In the genomic region with DNA sequence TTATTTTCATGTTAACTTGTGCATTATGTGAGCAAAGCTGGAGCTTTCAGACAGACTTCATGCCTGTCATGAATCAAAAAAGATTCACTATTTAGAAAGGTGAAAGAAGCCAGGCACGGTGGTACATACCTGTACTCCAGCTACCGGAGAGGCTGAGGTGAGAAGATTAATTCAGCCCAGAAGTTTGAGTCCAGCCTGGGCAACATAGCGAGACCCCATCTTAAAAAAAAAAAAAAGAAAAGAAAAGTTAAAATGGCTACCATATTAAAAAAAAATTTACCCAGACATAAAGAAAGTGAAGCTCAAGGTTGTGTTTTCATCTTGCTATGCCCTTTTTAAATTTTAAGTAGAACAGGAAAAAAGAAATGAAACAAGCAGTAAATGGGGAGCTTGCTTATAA, we compare ENCODE assay signal across 16 cellular contexts. TPM values are rescaled to one million over a fixed set of nuclear protein-coding genes. Genes with fewer than 3 reads are reported as not detected.
A peak's percentile ranks its signal among the peaks of the same experiment; 100 is the strongest.
DNase-seq lines count a peak whose midpoint lies in the region; ATAC-seq, FAIRE-seq and TF ChIP-seq lines count a peak whose summit lies in the region.
"Had no signal": no experiment of that assay in that cellular context is flagged by ENCODE, and none has a peak within 500 bp of the region (broad histone marks: within the 10 kb centered on the region; RNA-seq: fewer than 3 reads in every experiment).

No MANE protein-coding gene starts in this region.

- TF ChIP-seq CTCF in left ventricle myocardium inferior (IDR thresholded peaks at IDR 0.05; ENCODE audit: borderline replicate concordance) (no peak), astrocyte (IDR thresholded peaks at IDR 0.05; ENCODE audit: insufficient read depth, low read depth, low read length) (no peak), upper lobe of left lung (IDR thresholded peaks at IDR 0.05) (no peak), type B pancreatic cell (conservative IDR thresholded peaks at IDR 0.05) (no peak)

- 84 to 91% methylated on average over 3 of the region's 3 CpGs for WGBS in upper lobe of left lung, 2 donors

- H3K4me1 ChIP-seq in left ventricle myocardium inferior: peaks cover 37% of the 10 kb centered on the region
- peaks cover 24% of the 10 kb centered on the region for H3K4me1 ChIP-seq in astrocyte (ENCODE audit: insufficient read depth, low read length)
- peaks cover 0 to 3% of the 10 kb centered on the region in 2 donors for H3K4me1 ChIP-seq in mucosa of rectum (ENCODE audit: control insufficient read depth in 2 of 2, insufficient read depth in 2 of 2, low read length in 2 of 2)
- peaks cover 10 to 24% (median 19%) of the 10 kb centered on the region in 4 donors for H3K4me1 ChIP-seq in upper lobe of left lung

- no peaks in the 10 kb centered on the region for H3K27me3 ChIP-seq in left ventricle myocardium inferior (ENCODE audit: low read depth)
- H3K27me3 ChIP-seq in astrocyte (ENCODE audit: insufficient read depth, low read length): no peaks in the 10 kb centered on the region
- H3K27me3 ChIP-seq in mucosa of rectum (ENCODE audit: control insufficient read depth in 2 of 2, insufficient read depth in 2 of 2, low read length in 2 of 2): no peaks in the 10 kb centered on the region
- no peaks in the 10 kb centered on the region for H3K27me3 ChIP-seq in upper lobe of left lung
- H3K27me3 ChIP-seq: adrenal gland, BLaER1 had no signal

- H3K4me3 Mint-ChIP-seq in astrocyte (ENCODE audit: unreplicated experiment) (no peak overlapping the region), type B pancreatic cell (no peak overlapping the region)
- H3K4me3 Mint-ChIP-seq: HFFc6 had no signal

- TF ChIP-seq EP300 in upper lobe of left lung (IDR thresholded peaks at IDR 0.05): no peak

- H3K36me3 ChIP-seq in left ventricle myocardium inferior (no peaks in the 10 kb centered on the region), astrocyte (ENCODE audit: insufficient read depth, low read length) (no peaks in the 10 kb centered on the region), mucosa of rectum (ENCODE audit: control insufficient read depth in 2 of 2, insufficient read depth in 2 of 2, low read length in 2 of 2) (peaks cover 0 to 1% of the 10 kb centered on the region in 2 donors), upper lobe of left lung (peaks cover under 1 to 8% (median 3%) of the 10 kb centered on the region in 4 donors)

- H3K4me2 ChIP-seq in astrocyte (ENCODE audit: low read length): peak overlapping the region; percentile 79

- H3K27ac ChIP-seq in left ventricle myocardium inferior (replicated peaks): peak overlapping the region; percentile 75
- peak overlapping the region; percentile 81 for H3K27ac ChIP-seq in astrocyte (ENCODE audit: low read depth, low read length)
- H3K27ac ChIP-seq in mucosa of rectum (ENCODE audit: low read depth in 2 of 2, low read length in 2 of 2): peak overlapping the region; percentile 20 to 72
- H3K27ac ChIP-seq in upper lobe of left lung: peak overlapping the region; percentile 77 to 89 (median 86)
- H3K27ac ChIP-seq: BLaER1 had no signal

- H3K27ac Mint-ChIP-seq in astrocyte (ENCODE audit: unreplicated experiment) (no peak overlapping the region), type B pancreatic cell (no peak overlapping the region)

- H3K4me3 ChIP-seq in left ventricle myocardium inferior (peak overlapping the region; percentile 43), astrocyte (ENCODE audit: insufficient read depth, low read depth, low read length) (peak overlapping the region; percentile 48), mucosa of rectum (ENCODE audit: low read length in 2 of 2) (peak overlapping the region in 1 of 2 donors; percentile 68), upper lobe of left lung (peak overlapping the region; percentile 6 to 42 (median 36))
- H3K4me3 ChIP-seq: BLaER1 had no signal

- DNase-seq in left ventricle myocardium inferior: no peak
- no peak for DNase-seq in Right ventricle myocardium superior
- no peak for DNase-seq in astrocyte (ENCODE audit: low read depth)
- no peak for DNase-seq in upper lobe of left lung
- no peak for DNase-seq in type B pancreatic cell (ENCODE audit: extremely low spot score, unreplicated experiment)
- no peak for DNase-seq in stimulated activated CD4-positive, alpha-beta T cell treated with anti-CD3 and anti-CD28 coated beads, Interleukin-2, amount 100 ng/mL, for 24 hours
- DNase-seq: activated B cell treated with CpG ODN at 0.5 μM for 24 hours, HFFc6, hippocampal formation, NCI-H1694 treated with DMSO at 0.1 percent for 48 hours, SIG-M5 had no signal

- H3K79me2 ChIP-seq in astrocyte (ENCODE audit: insufficient read depth, low read length): peaks cover 19% of the 10 kb centered on the region

- no peaks in the 10 kb centered on the region for H3K9me3 ChIP-seq in left ventricle myocardium inferior (replicated peaks)
- no peaks in the 10 kb centered on the region for H3K9me3 ChIP-seq in astrocyte (ENCODE audit: insufficient read depth, low read depth, low read length)
- H3K9me3 ChIP-seq in mucosa of rectum (ENCODE audit: control insufficient read depth in 2 of 2, low read length in 2 of 2): no peaks in the 10 kb centered on the region
- no peaks in the 10 kb centered on the region for H3K9me3 ChIP-seq in upper lobe of left lung
- H3K9me3 ChIP-seq: adrenal gland, BLaER1 had no signal

- intact Hi-C loops in left ventricle myocardium inferior (cut with micrococcal nuclease) (no loop called here), Right ventricle myocardium superior (cut with DNase I) (no loop called here)

- peaks cover 26% of the 10 kb centered on the region for H3K4me1 Mint-ChIP-seq in astrocyte (ENCODE audit: low read depth, unreplicated experiment)
- no peaks in the 10 kb centered on the region for H3K4me1 Mint-ChIP-seq in type B pancreatic cell (ENCODE audit: unreplicated experiment)

- H3K36me3 Mint-ChIP-seq in astrocyte (ENCODE audit: low read depth, unreplicated experiment) (peaks cover 2% of the 10 kb centered on the region), type B pancreatic cell (peaks cover 15% of the 10 kb centered on the region)

- H3K9me3 Mint-ChIP-seq in astrocyte (ENCODE audit: unreplicated experiment) (no peaks in the 10 kb centered on the region), type B pancreatic cell (no peaks in the 10 kb centered on the region)
- H3K9me3 Mint-ChIP-seq: activated B cell treated with CpG ODN at 0.5 μM for 24 hours, HFFc6 had no signal

- ATAC-seq in Right ventricle myocardium superior (ENCODE audit: poor library complexity) (no peak), upper lobe of left lung (ENCODE audit: low FRiP score in 2 of 2) (no peak), GM21723 (IDR thresholded peaks at IDR 0.05; ENCODE audit: unreplicated experiment) (no peak)

- no peaks in the 10 kb centered on the region for H4K20me1 ChIP-seq in astrocyte (ENCODE audit: insufficient read depth, low read length)

- TF ChIP-seq POLR2A in upper lobe of left lung (IDR thresholded peaks at IDR 0.05): no peak

- H3K9ac ChIP-seq in astrocyte (ENCODE audit: low read length): peak overlapping the region; percentile 76
- peak overlapping the region in 1 of 2 donors; percentile 42 for H3K9ac ChIP-seq in mucosa of rectum (ENCODE audit: low read depth in 1 of 2, low read length in 2 of 2)
- H3K9ac ChIP-seq: BLaER1 had no signal

- H2AFZ ChIP-seq in astrocyte (ENCODE audit: low read depth, low read length): no peak overlapping the region

- FAIRE-seq in astrocyte (lab: Jason Lieb, UNC): no peak
- FAIRE-seq: G401.6 had no signal

- H3K27me3 Mint-ChIP-seq in astrocyte (ENCODE audit: low read depth, unreplicated experiment): no peaks in the 10 kb centered on the region
- no peaks in the 10 kb centered on the region for H3K27me3 Mint-ChIP-seq in type B pancreatic cell
- H3K27me3 Mint-ChIP-seq: activated B cell treated with CpG ODN at 0.5 μM for 24 hours had no signal

RNA-seq across cellular contexts. Expression of a gene that starts 0.9 kb away (rescaled TPM):
- 0.47 TPM for total RNA-seq in left ventricle myocardium inferior
- total RNA-seq in Right ventricle myocardium superior: 0.40 TPM
- total RNA-seq in astrocyte: 2.3 and 2.5 TPM in 2 replicates
- 10 to 100 TPM; 13.4 to 31.4 (median 19.5) TPM for total RNA-seq in upper lobe of left lung
- 0.38 and 0.56 TPM in 2 replicates for total RNA-seq in type B pancreatic cell (ENCODE audit: low replicate concordance)

RNA-seq across cellular contexts. Expression of a gene that starts 20.5 kb away (rescaled TPM):
- total RNA-seq in left ventricle myocardium inferior (16.9 TPM), Right ventricle myocardium superior (16.8 TPM), astrocyte (28.5 and 30.3 TPM in 2 replicates), upper lobe of left lung (10 to 100 TPM in 5 of 6 donors, 1 to 10 TPM in 1; 3.3 to 30.5 (median 22.5) TPM), type B pancreatic cell (ENCODE audit: low replicate concordance) (43.2 and 48.4 TPM in 2 replicates)

RNA-seq across cellular contexts. Expression of a gene that starts 20.9 kb away (rescaled TPM):
- 7.8 TPM for total RNA-seq in left ventricle myocardium inferior
- total RNA-seq in Right ventricle myocardium superior: 6.0 TPM
- total RNA-seq in astrocyte: 10.4 and 14.8 TPM in 2 replicates
- 1 to 10 TPM in 4 of 6 donors, under 1 TPM in 1, not detected in 1; 0.44 to 3.9 (median 3.3) TPM for total RNA-seq in upper lobe of left lung
- total RNA-seq in type B pancreatic cell (ENCODE audit: low replicate concordance): 20.3 and 42.7 TPM in 2 replicates

RNA-seq across cellular contexts. Expression of a gene that starts 54.2 kb away (rescaled TPM):
- total RNA-seq in left ventricle myocardium inferior: 52.7 TPM
- total RNA-seq in Right ventricle myocardium superior: 61.3 TPM
- 40.5 and 46.3 TPM in 2 replicates for total RNA-seq in astrocyte
- total RNA-seq in upper lobe of left lung: 10 to 100 TPM; 15.0 to 41.2 (median 31.6) TPM
- 58.3 and 58.4 TPM in 2 replicates for total RNA-seq in type B pancreatic cell (ENCODE audit: low replicate concordance)

RNA-seq across cellular contexts. Expression of a gene that starts 55.5 kb away (rescaled TPM):
- total RNA-seq in left ventricle myocardium inferior: 88.7 TPM
- 78.7 TPM for total RNA-seq in Right ventricle myocardium superior
- 76.5 and 81.4 TPM in 2 replicates for total RNA-seq in astrocyte
- total RNA-seq in upper lobe of left lung: 10 to 100 TPM; 35.6 to 87.8 (median 63.5) TPM
- 63.5 and 71.2 TPM in 2 replicates for total RNA-seq in type B pancreatic cell (ENCODE audit: low replicate concordance)
